Comparison of ENCODE assay signal across 1 cellular context in the genomic region with DNA sequence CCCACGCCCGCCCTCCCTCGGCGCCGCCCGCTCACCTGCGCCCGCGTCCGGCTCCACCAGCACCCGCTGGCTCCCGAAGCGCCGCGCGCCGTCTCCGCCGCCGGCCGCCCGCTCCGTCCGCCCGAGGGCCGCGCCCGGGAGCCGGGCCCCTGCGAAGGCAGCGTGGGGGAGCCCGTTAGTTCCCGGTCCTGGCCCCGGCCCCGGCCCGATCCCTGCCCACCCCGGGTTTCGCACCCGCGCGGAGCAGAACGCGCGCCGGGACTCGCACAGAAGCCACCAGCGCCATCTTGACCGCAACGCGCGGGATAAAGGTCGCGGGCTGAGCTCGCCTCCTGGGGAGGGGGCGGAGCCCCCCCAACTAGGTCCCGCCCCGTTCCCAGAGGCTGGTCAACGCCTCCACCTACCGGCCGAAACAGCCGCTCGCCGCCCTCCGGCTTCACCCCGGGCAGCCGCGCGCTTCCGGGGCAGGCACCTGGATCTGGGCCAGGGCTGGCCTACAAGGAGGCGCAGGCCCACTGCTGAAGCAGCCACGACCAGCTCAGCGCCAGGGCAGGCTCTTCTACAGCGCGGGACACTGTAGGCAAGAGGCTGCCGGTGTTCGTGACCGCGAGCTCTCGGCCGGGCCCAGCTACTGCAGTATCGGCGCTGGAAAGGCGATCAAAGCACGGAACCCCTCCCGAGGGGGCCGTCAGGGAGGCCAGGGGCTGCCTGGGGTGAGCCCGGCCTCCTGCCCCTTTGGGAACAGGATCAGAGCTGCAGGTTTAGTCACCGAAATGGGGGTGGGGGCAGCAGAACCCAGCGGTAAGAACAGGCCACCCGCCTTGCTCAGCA.
TF ChIP-seq lines count a peak whose summit lies in the region.

A gene with protein sequence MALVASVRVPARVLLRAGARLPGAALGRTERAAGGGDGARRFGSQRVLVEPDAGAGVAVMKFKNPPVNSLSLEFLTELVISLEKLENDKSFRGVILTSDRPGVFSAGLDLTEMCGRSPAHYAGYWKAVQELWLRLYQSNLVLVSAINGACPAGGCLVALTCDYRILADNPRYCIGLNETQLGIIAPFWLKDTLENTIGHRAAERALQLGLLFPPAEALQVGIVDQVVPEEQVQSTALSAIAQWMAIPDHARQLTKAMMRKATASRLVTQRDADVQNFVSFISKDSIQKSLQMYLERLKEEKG (minus strand): TSS at position 307 of the 831 bp plus-strand sequence. CDS start 21 bp downstream, at position 286.

TF ChIP-seq in HepG2, 621 proteins besides CTCF, POLR2A, EP300 and RAD21 (continued from another document and continues in another):
- TF ChIP-seq, protein P1, sequence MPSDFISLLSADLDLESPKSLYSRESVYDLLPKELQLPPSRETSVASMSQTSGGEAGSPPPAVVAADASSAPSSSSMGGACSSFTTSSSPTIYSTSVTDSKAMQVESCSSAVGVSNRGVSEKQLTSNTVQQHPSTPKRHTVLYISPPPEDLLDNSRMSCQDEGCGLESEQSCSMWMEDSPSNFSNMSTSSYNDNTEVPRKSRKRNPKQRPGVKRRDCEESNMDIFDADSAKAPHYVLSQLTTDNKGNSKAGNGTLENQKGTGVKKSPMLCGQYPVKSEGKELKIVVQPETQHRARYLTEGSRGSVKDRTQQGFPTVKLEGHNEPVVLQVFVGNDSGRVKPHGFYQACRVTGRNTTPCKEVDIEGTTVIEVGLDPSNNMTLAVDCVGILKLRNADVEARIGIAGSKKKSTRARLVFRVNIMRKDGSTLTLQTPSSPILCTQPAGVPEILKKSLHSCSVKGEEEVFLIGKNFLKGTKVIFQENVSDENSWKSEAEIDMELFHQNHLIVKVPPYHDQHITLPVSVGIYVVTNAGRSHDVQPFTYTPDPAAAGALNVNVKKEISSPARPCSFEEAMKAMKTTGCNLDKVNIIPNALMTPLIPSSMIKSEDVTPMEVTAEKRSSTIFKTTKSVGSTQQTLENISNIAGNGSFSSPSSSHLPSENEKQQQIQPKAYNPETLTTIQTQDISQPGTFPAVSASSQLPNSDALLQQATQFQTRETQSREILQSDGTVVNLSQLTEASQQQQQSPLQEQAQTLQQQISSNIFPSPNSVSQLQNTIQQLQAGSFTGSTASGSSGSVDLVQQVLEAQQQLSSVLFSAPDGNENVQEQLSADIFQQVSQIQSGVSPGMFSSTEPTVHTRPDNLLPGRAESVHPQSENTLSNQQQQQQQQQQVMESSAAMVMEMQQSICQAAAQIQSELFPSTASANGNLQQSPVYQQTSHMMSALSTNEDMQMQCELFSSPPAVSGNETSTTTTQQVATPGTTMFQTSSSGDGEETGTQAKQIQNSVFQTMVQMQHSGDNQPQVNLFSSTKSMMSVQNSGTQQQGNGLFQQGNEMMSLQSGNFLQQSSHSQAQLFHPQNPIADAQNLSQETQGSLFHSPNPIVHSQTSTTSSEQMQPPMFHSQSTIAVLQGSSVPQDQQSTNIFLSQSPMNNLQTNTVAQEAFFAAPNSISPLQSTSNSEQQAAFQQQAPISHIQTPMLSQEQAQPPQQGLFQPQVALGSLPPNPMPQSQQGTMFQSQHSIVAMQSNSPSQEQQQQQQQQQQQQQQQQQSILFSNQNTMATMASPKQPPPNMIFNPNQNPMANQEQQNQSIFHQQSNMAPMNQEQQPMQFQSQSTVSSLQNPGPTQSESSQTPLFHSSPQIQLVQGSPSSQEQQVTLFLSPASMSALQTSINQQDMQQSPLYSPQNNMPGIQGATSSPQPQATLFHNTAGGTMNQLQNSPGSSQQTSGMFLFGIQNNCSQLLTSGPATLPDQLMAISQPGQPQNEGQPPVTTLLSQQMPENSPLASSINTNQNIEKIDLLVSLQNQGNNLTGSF (CRISPR knock-in tag; IDR thresholded peaks at IDR 0.05): no peak
- TF ChIP-seq, protein P2, sequence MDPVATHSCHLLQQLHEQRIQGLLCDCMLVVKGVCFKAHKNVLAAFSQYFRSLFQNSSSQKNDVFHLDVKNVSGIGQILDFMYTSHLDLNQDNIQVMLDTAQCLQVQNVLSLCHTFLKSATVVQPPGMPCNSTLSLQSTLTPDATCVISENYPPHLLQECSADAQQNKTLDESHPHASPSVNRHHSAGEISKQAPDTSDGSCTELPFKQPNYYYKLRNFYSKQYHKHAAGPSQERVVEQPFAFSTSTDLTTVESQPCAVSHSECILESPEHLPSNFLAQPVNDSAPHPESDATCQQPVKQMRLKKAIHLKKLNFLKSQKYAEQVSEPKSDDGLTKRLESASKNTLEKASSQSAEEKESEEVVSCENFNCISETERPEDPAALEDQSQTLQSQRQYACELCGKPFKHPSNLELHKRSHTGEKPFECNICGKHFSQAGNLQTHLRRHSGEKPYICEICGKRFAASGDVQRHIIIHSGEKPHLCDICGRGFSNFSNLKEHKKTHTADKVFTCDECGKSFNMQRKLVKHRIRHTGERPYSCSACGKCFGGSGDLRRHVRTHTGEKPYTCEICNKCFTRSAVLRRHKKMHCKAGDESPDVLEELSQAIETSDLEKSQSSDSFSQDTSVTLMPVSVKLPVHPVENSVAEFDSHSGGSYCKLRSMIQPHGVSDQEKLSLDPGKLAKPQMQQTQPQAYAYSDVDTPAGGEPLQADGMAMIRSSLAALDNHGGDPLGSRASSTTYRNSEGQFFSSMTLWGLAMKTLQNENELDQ (CRISPR knock-in tag; IDR thresholded peaks at IDR 0.05; ENCODE audit: borderline replicate concordance): no peak
- TF ChIP-seq STAG1 (CRISPR knock-in tag; IDR thresholded peaks at IDR 0.05) (peak; percentile 79), ZNF546 (CRISPR knock-in tag; conservative IDR thresholded peaks at IDR 0.05) (peak; percentile 40; the same call in 1 of the 2 replicates), SOX13 (IDR thresholded peaks at IDR 0.05) (no peak), SOX13 (CRISPR knock-in tag; conservative IDR thresholded peaks at IDR 0.05 in 1 of 2, IDR thresholded peaks at IDR 0.05 in 1 of 2) (peak in 1 of 2 experiments; percentile 55; a peak in 2 of 4 replicates), NONO (IDR thresholded peaks at IDR 0.05) (no peak), NONO (CRISPR knock-in tag; conservative IDR thresholded peaks at IDR 0.05) (peak; percentile 91), SMYD3 (CRISPR knock-in tag; IDR thresholded peaks at IDR 0.05) (peak; percentile 30; the same call in 1 of the 2 replicates), ELF4 (CRISPR knock-in tag; IDR thresholded peaks at IDR 0.05; ENCODE audit: borderline replicate concordance) (0 out of 2 replicates have a peak, but pooled peaks have one; percentile 56), ETV6 (CRISPR knock-in tag; conservative IDR thresholded peaks at IDR 0.05) (0 out of 2 replicates have a peak, but pooled peaks have one; percentile 32), HDAC1 (CRISPR knock-in tag; IDR thresholded peaks at IDR 0.05) (peak; percentile 86), ZNF629 (CRISPR knock-in tag; conservative IDR thresholded peaks at IDR 0.05) (peak; percentile 37; the same call in 1 of the 2 replicates), HNF4A (CRISPR knock-in tag; IDR thresholded peaks at IDR 0.05) (peak; percentile 75), KLF12 (CRISPR knock-in tag; IDR thresholded peaks at IDR 0.05; ENCODE audit: borderline replicate concordance) (peak; percentile 63; the same call in 1 of the 2 replicates), ZNF567 (CRISPR knock-in tag; IDR thresholded peaks at IDR 0.05; ENCODE audit: borderline replicate concordance) (peak; percentile 91), ZSCAN22 (CRISPR knock-in tag; IDR thresholded peaks at IDR 0.05) (no peak), DMAP1 (CRISPR knock-in tag; IDR thresholded peaks at IDR 0.05) (peak; percentile 73; the same call in 1 of the 2 replicates), ZNF543 (CRISPR knock-in tag; IDR thresholded peaks at IDR 0.05) (peak; percentile 64; the same call in 1 of the 2 replicates), MIXL1 (CRISPR knock-in tag; IDR thresholded peaks at IDR 0.05) (no peak), CREM (IDR thresholded peaks at IDR 0.05) (no peak; the same call in 1 of the 2 replicates), CREM (CRISPR knock-in tag; IDR thresholded peaks at IDR 0.05) (no peak), ARHGAP35 (CRISPR knock-in tag; IDR thresholded peaks at IDR 0.05; ENCODE audit: borderline replicate concordance) (peak; percentile 44; the same call in 1 of the 2 replicates), STAT5B (CRISPR knock-in tag; IDR thresholded peaks at IDR 0.05) (no peak), SKI (IDR thresholded peaks at IDR 0.05; ENCODE audit: partially characterized antibody) (peak; percentile 68), ZNF563 (CRISPR knock-in tag; IDR thresholded peaks at IDR 0.05) (peak; percentile 57; the same call in 1 of the 2 replicates), TSC22D2 (CRISPR knock-in tag; IDR thresholded peaks at IDR 0.05; ENCODE audit: borderline replicate concordance) (peak; percentile 72; the same call in 1 of the 2 replicates), XBP1 (CRISPR knock-in tag; IDR thresholded peaks at IDR 0.05) (no peak), ZSCAN30 (CRISPR knock-in tag; IDR thresholded peaks at IDR 0.05) (no peak), ARID2 (CRISPR knock-in tag; IDR thresholded peaks at IDR 0.05; ENCODE audit: borderline replicate concordance) (0 out of 2 replicates have a peak, but pooled peaks have one; percentile 32), ZNF569 (CRISPR knock-in tag; IDR thresholded peaks at IDR 0.05; ENCODE audit: borderline replicate concordance) (no peak)
- TF ChIP-seq, protein P3, sequence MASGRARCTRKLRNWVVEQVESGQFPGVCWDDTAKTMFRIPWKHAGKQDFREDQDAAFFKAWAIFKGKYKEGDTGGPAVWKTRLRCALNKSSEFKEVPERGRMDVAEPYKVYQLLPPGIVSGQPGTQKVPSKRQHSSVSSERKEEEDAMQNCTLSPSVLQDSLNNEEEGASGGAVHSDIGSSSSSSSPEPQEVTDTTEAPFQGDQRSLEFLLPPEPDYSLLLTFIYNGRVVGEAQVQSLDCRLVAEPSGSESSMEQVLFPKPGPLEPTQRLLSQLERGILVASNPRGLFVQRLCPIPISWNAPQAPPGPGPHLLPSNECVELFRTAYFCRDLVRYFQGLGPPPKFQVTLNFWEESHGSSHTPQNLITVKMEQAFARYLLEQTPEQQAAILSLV (CRISPR knock-in tag; IDR thresholded peaks at IDR 0.05; ENCODE audit: borderline replicate concordance): no peak
- TF ChIP-seq, protein P4, sequence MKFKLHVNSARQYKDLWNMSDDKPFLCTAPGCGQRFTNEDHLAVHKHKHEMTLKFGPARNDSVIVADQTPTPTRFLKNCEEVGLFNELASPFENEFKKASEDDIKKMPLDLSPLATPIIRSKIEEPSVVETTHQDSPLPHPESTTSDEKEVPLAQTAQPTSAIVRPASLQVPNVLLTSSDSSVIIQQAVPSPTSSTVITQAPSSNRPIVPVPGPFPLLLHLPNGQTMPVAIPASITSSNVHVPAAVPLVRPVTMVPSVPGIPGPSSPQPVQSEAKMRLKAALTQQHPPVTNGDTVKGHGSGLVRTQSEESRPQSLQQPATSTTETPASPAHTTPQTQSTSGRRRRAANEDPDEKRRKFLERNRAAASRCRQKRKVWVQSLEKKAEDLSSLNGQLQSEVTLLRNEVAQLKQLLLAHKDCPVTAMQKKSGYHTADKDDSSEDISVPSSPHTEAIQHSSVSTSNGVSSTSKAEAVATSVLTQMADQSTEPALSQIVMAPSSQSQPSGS (CRISPR knock-in tag; IDR thresholded peaks at IDR 0.05): peak; percentile 60; the same call in 1 of the 2 replicates
- TF ChIP-seq, protein P5, sequence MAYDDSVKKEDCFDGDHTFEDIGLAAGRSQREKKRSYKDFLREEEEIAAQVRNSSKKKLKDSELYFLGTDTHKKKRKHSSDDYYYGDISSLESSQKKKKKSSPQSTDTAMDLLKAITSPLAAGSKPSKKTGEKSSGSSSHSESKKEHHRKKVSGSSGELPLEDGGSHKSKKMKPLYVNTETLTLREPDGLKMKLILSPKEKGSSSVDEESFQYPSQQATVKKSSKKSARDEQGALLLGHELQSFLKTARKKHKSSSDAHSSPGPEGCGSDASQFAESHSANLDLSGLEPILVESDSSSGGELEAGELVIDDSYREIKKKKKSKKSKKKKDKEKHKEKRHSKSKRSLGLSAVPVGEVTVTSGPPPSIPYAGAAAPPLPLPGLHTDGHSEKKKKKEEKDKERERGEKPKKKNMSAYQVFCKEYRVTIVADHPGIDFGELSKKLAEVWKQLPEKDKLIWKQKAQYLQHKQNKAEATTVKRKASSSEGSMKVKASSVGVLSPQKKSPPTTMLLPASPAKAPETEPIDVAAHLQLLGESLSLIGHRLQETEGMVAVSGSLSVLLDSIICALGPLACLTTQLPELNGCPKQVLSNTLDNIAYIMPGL (CRISPR knock-in tag; IDR thresholded peaks at IDR 0.05; ENCODE audit: borderline replicate concordance in 1 of 2, low read depth in 1 of 2): peak; percentile 84 to 89
- TF ChIP-seq, protein P6, sequence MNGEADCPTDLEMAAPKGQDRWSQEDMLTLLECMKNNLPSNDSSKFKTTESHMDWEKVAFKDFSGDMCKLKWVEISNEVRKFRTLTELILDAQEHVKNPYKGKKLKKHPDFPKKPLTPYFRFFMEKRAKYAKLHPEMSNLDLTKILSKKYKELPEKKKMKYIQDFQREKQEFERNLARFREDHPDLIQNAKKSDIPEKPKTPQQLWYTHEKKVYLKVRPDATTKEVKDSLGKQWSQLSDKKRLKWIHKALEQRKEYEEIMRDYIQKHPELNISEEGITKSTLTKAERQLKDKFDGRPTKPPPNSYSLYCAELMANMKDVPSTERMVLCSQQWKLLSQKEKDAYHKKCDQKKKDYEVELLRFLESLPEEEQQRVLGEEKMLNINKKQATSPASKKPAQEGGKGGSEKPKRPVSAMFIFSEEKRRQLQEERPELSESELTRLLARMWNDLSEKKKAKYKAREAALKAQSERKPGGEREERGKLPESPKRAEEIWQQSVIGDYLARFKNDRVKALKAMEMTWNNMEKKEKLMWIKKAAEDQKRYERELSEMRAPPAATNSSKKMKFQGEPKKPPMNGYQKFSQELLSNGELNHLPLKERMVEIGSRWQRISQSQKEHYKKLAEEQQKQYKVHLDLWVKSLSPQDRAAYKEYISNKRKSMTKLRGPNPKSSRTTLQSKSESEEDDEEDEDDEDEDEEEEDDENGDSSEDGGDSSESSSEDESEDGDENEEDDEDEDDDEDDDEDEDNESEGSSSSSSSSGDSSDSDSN (CRISPR knock-in tag; IDR thresholded peaks at IDR 0.05): peak; percentile 95
- TF ChIP-seq, protein P7, sequence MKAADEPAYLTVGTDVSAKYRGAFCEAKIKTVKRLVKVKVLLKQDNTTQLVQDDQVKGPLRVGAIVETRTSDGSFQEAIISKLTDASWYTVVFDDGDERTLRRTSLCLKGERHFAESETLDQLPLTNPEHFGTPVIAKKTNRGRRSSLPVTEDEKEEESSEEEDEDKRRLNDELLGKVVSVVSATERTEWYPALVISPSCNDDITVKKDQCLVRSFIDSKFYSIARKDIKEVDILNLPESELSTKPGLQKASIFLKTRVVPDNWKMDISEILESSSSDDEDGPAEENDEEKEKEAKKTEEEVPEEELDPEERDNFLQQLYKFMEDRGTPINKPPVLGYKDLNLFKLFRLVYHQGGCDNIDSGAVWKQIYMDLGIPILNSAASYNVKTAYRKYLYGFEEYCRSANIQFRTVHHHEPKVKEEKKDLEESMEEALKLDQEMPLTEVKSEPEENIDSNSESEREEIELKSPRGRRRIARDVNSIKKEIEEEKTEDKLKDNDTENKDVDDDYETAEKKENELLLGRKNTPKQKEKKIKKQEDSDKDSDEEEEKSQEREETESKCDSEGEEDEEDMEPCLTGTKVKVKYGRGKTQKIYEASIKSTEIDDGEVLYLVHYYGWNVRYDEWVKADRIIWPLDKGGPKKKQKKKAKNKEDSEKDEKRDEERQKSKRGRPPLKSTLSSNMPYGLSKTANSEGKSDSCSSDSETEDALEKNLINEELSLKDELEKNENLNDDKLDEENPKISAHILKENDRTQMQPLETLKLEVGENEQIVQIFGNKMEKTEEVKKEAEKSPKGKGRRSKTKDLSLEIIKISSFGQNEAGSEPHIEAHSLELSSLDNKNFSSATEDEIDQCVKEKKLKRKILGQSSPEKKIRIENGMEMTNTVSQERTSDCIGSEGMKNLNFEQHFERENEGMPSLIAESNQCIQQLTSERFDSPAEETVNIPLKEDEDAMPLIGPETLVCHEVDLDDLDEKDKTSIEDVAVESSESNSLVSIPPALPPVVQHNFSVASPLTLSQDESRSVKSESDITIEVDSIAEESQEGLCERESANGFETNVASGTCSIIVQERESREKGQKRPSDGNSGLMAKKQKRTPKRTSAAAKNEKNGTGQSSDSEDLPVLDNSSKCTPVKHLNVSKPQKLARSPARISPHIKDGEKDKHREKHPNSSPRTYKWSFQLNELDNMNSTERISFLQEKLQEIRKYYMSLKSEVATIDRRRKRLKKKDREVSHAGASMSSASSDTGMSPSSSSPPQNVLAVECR (CRISPR knock-in tag; IDR thresholded peaks at IDR 0.05; ENCODE audit: borderline replicate concordance): peak; percentile 89
